Comparison of ENCODE assay signal across 13 cellular contexts in the genomic region with DNA sequence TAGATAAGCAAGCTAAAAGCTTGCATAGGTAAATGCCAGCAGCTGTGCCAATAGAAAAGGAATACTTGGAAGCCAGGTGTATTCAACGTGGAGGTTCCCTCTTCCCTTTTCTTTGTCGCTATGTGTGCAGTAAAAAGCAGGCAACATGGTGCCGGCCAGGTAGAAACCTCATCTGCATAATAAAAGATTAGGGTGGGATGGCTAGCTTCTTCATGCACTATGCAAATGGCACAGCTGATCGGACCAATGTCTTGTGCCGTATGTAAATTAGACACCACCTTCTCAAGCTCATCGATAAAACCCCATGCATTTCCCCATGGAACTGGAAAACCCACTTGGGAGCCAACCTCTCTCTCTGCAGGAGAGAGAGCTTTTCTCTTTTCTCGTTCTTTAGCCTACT.
"Had no signal": no experiment of that assay in that cellular context is flagged by ENCODE, and none has a peak within 500 bp of the region (broad histone marks: within the 10 kb centered on the region; RNA-seq: fewer than 3 reads in every experiment).

No MANE protein-coding gene starts in this region.

- H3K27me3 ChIP-seq: colonic mucosa had no signal

- H3K36me3 Mint-ChIP-seq: activated naive CD4-positive, alpha-beta T cell treated with anti-CD3 and anti-CD28 coated beads, Interleukin-2, amount 10 ng/mL, durations not matched to agents 7 days and 5 days; brain; immature natural killer cell; natural killer cell treated with Interleukin-12 subunit alpha and Interleukin-12 subunit beta and Interleukin-15 and Interleukin-18, amount 100 ng/mL, for 72 hours had no signal

- H3K9me3 ChIP-seq: colonic mucosa, thoracic aorta had no signal

- ATAC-seq: esophagus mucosa; natural killer cell treated with Interleukin-12 subunit alpha and Interleukin-12 subunit beta and Interleukin-15 and Interleukin-18, amount 100 ng/mL, for 72 hours had no signal

- H3K4me1 ChIP-seq: colonic mucosa had no signal

- H3K27ac Mint-ChIP-seq: activated naive CD4-positive, alpha-beta T cell treated with anti-CD3 and anti-CD28 coated beads, Interleukin-2, amount 10 ng/mL, durations not matched to agents 7 days and 5 days; immature natural killer cell; natural killer cell treated with Interleukin-12 subunit alpha and Interleukin-12 subunit beta and Interleukin-15 and Interleukin-18, amount 100 ng/mL, for 72 hours had no signal

- H3K9me3 Mint-ChIP-seq: activated naive CD4-positive, alpha-beta T cell treated with anti-CD3 and anti-CD28 coated beads, Interleukin-2, amount 10 ng/mL, durations not matched to agents 7 days and 5 days; natural killer cell treated with Interleukin-12 subunit alpha and Interleukin-12 subunit beta and Interleukin-15 and Interleukin-18, amount 100 ng/mL, for 72 hours had no signal

- H3K36me3 ChIP-seq: colonic mucosa, thoracic aorta had no signal

- H3K4me3 Mint-ChIP-seq: activated naive CD4-positive, alpha-beta T cell treated with anti-CD3 and anti-CD28 coated beads, Interleukin-2, amount 10 ng/mL, durations not matched to agents 7 days and 5 days; brain; immature natural killer cell; natural killer cell treated with Interleukin-12 subunit alpha and Interleukin-12 subunit beta and Interleukin-15 and Interleukin-18, amount 100 ng/mL, for 72 hours had no signal

- H3K27ac ChIP-seq: colonic mucosa, thoracic aorta had no signal

- H3K4me1 Mint-ChIP-seq: activated naive CD4-positive, alpha-beta T cell treated with anti-CD3 and anti-CD28 coated beads, Interleukin-2, amount 10 ng/mL, durations not matched to agents 7 days and 5 days; immature natural killer cell had no signal

- DNase-seq: activated CD4-positive, alpha-beta T cell treated with anti-CD3 and anti-CD28 coated beads for 1 hour; activated CD4-positive, alpha-beta T cell treated with anti-CD3 and anti-CD28 coated beads, Interleukin-2, amount 50 U/mL, for 48 hours; activated naive CD4-positive, alpha-beta T cell treated with anti-CD3 and anti-CD28 coated beads, Interleukin-2, amount 10 ng/mL, durations not matched to agents 7 days and 5 days; central memory CD4-positive, alpha-beta T cell; colonic mucosa; immature natural killer cell; mesenchymal stem cell; stimulated activated CD4-positive, alpha-beta T cell treated with anti-CD3 and anti-CD28 coated beads, Interleukin-1b, Interleukin-23, amount 100 ng/mL, for 48 hours; T1000 had no signal

- H3K4me3 ChIP-seq: colonic mucosa, thoracic aorta had no signal
